ENCODE assay signal across 8 cellular contexts in genomic region chr19:12945479-12946091, GRCh38. TPM values are rescaled to one million over a fixed set of nuclear protein-coding genes. Genes with fewer than 3 reads are reported as not detected.
DNase-seq lines count a peak whose midpoint lies in the region; ATAC-seq and TF ChIP-seq lines count a peak whose summit lies in the region.

Gene RAD23A (plus strand): TSS chr19:12945862. CDS start chr19:12945949, 87 bp downstream.

- no peak within 1 kb of the TSS for H3K4me3 ChIP-seq in KMS-11 (IDR thresholded peaks at IDR 0.05; ENCODE audit: insufficient read depth, low read depth, low read length)
- H3K4me3 ChIP-seq in Peyer's patch, result peak within 1 kb of the TSS; percentile 74 to 96 (median 83)
- H3K4me3 ChIP-seq in esophagus (ENCODE audit: low read depth in 1 of 2, low read length in 2 of 2), result peak within 1 kb of the TSS; percentile 74 to 86
- peak within 1 kb of the TSS; percentile 50 to 99 for H3K4me3 ChIP-seq in muscle layer of colon (ENCODE audit: low read depth in 1 of 2, low read length in 2 of 2)

- peak; percentile 71 to 80 for TF ChIP-seq POLR2A in Peyer's patch (IDR thresholded peaks at IDR 0.05)

- peaks cover 44% of the 10 kb centered on the region for H3K36me3 Mint-ChIP-seq in activated T-cell treated with anti-CD3 and anti-CD28 coated beads, Interleukin-2, amount 50 U/mL, for 4 hours (ENCODE audit: insufficient read depth)

- no peaks in the 10 kb centered on the region for H3K9me3 Mint-ChIP-seq in activated T-cell treated with anti-CD3 and anti-CD28 coated beads, Interleukin-2, amount 50 U/mL, for 4 hours

- ATAC-seq in GM21737 (IDR thresholded peaks at IDR 0.05; ENCODE audit: unreplicated experiment), result peak; percentile 54
- peak; percentile 81 to 82 for ATAC-seq in activated T-cell treated with anti-CD3 and anti-CD28 coated beads, Interleukin-2, amount 50 U/mL, for 4 hours

- H3K4me2 ChIP-seq in KMS-11, result peak within 1 kb of the TSS; percentile 93

- no peaks in the 10 kb centered on the region for H3K27me3 Mint-ChIP-seq in activated T-cell treated with anti-CD3 and anti-CD28 coated beads, Interleukin-2, amount 50 U/mL, for 4 hours (ENCODE audit: low read depth)

- H3K9ac ChIP-seq in KMS-11 (peak within 1 kb of the TSS; percentile 87), muscle layer of colon (ENCODE audit: low read length) (peak within 1 kb of the TSS; percentile 81)

- H3K4me3 Mint-ChIP-seq in activated T-cell treated with anti-CD3 and anti-CD28 coated beads, Interleukin-2, amount 50 U/mL, for 4 hours, result peak within 1 kb of the TSS; percentile 91

- H2AFZ ChIP-seq in KMS-11 (ENCODE audit: low read depth), result no peak within 1 kb of the TSS

- peaks cover 38% of the 10 kb centered on the region for H3K4me1 Mint-ChIP-seq in activated T-cell treated with anti-CD3 and anti-CD28 coated beads, Interleukin-2, amount 50 U/mL, for 4 hours (ENCODE audit: low read depth)

- H3K27ac ChIP-seq in KMS-11, result peak within 1 kb of the TSS; percentile 84
- peak within 1 kb of the TSS; percentile 93 to 97 (median 96) for H3K27ac ChIP-seq in Peyer's patch
- peak within 1 kb of the TSS; percentile 98 to 99 for H3K27ac ChIP-seq in esophagus (ENCODE audit: low read depth in 2 of 2, low read length in 1 of 2)
- peak within 1 kb of the TSS; percentile 88 for H3K27ac ChIP-seq in muscle layer of colon (ENCODE audit: low read depth, low read length)

- DNase-seq in DMS79 (lab: John Stamatoyannopoulos, UW), result peak; percentile 96
- peak; percentile 98 to 99 (median 99) for DNase-seq in Peyer's patch
- peak; percentile 99 for DNase-seq in activated T-cell treated with anti-CD3 and anti-CD28 coated beads, Interleukin-2, amount 50 U/mL, for 4 hours
- DNase-seq in stimulated activated CD8-positive, alpha-beta memory T cell treated with anti-CD3 and anti-CD28 coated beads, Interleukin-7, amount 100 ng/mL, for 1 hour (ENCODE audit: low read depth in 2 of 2), result peak; percentile 95 to 96

- H3K36me3 ChIP-seq in KMS-11 (ENCODE audit: insufficient read depth) (peaks cover 25% of the 10 kb centered on the region), Peyer's patch (peaks cover 0 to 73% (median 0%) of the 10 kb centered on the region in 3 donors), esophagus (ENCODE audit: control insufficient read depth in 2 of 2, insufficient read depth in 2 of 2, low read length in 1 of 2) (peaks cover 20 to 49% of the 10 kb centered on the region in 2 donors), muscle layer of colon (ENCODE audit: insufficient read depth, low read length) (peaks cover 71% of the 10 kb centered on the region)

- H3K27me3 ChIP-seq in KMS-11 (ENCODE audit: insufficient read depth, low read depth) (no peaks in the 10 kb centered on the region), Peyer's patch (no peaks in the 10 kb centered on the region), esophagus (ENCODE audit: control insufficient read depth in 1 of 2, insufficient read depth in 2 of 2, low read length in 2 of 2) (no peaks in the 10 kb centered on the region), muscle layer of colon (ENCODE audit: control insufficient read depth in 1 of 2, insufficient read depth in 2 of 2, low read length in 2 of 2) (no peaks in the 10 kb centered on the region)

- no peaks in the 10 kb centered on the region for H3K9me3 ChIP-seq in Peyer's patch
- no peaks in the 10 kb centered on the region for H3K9me3 ChIP-seq in esophagus (ENCODE audit: control insufficient read depth in 2 of 2, insufficient read depth in 1 of 2, low read depth in 1 of 2, low read length in 1 of 2)
- H3K9me3 ChIP-seq in muscle layer of colon (ENCODE audit: low read length), result no peaks in the 10 kb centered on the region

- no peak for TF ChIP-seq CTCF in KMS-11 (conservative IDR thresholded peaks at IDR 0.05; ENCODE audit: low read depth, low read length)
- TF ChIP-seq CTCF in Peyer's patch (IDR thresholded peaks at IDR 0.05), result peak in 2 of 6 experiments; percentile 23 to 30

- WGBS in esophagus, 2 donors, result 0 to 1% methylated on average over 48 to 62 of the region's 62 CpGs

- no peaks in the 10 kb centered on the region for H4K20me1 ChIP-seq in KMS-11 (ENCODE audit: insufficient read depth)

- H3K79me2 ChIP-seq in KMS-11 (ENCODE audit: insufficient read depth, low read depth), result peaks cover 37% of the 10 kb centered on the region

- H3K4me1 ChIP-seq in KMS-11 (ENCODE audit: low read depth, poor library complexity, severe bottlenecking) (peaks cover 54% of the 10 kb centered on the region), Peyer's patch (peaks cover 0 to 45% (median 7%) of the 10 kb centered on the region in 4 donors), esophagus (ENCODE audit: control insufficient read depth in 2 of 2, insufficient read depth in 2 of 2, low read length in 1 of 2) (peaks cover 2 to 8% of the 10 kb centered on the region in 2 donors), muscle layer of colon (ENCODE audit: insufficient read depth, low read length) (peaks cover 38% of the 10 kb centered on the region)

RNA-seq across cellular contexts. Expression of gene RAD23A, which starts in this region (rescaled TPM):
- 10 to 100 TPM; 54.1 to 86.5 (median 75.3) TPM for total RNA-seq in Peyer's patch
- total RNA-seq in activated T-cell treated with anti-CD3 and anti-CD28 coated beads, Interleukin-2, amount 50 U/mL, for 4 hours, result 100 to 1,000 TPM; 256 to 265 (median 264) TPM
- 10 to 100 TPM; 73.9 to 81.0 TPM for polyA plus RNA-seq in esophagus
